ENCODE assay signal across 18 cellular contexts in genomic region chr9:88425538-88425950, GRCh38. TPM values are rescaled to one million over a fixed set of nuclear protein-coding genes. Genes with fewer than 3 reads are reported as not detected.
A peak's percentile ranks its signal among the peaks of the same experiment; 100 is the strongest.
DNase-seq lines count a peak whose midpoint lies in the region; TF ChIP-seq lines count a peak whose summit lies in the region.
"Had no signal": no experiment of that assay in that cellular context is flagged by ENCODE, and none has a peak within 500 bp of the region (broad histone marks: within the 10 kb centered on the region; RNA-seq: fewer than 3 reads in every experiment).

No MANE protein-coding gene starts in this region.

- H3K27me3 Mint-ChIP-seq in nephron progenitor cell (ENCODE audit: low read depth, poor library complexity) = no peaks in the 10 kb centered on the region
- H3K27me3 Mint-ChIP-seq: activated CD4-positive, alpha-beta memory T cell treated with anti-CD3 and anti-CD28 coated beads, Interleukin-2, amount 10 ng/mL, durations not matched to agents 7 days and 5 days; B cell; stimulated activated memory B cell treated with anti-CD40 and anti-IgM and Interleukin-4, amounts not matched to agents 10 μg/mL and 1 μg/mL and 100 μg/mL, for 72 hours had no signal

- DNase-seq in D341Med (ENCODE audit: low spot score) (peak; percentile 24), NB4 (ENCODE audit: low read depth) (peak; percentile 44), fibroblast of gingiva (ENCODE audit: low read depth) (peak; percentile 24), nephron progenitor cell (no peak), HPDE6-E6E7 (ENCODE audit: extremely low spot score) (no peak), BE2C (no peak), WERI-Rb-1 (no peak), OCI-M1 (lab: John Stamatoyannopoulos, UW) (no peak)
- DNase-seq: activated CD4-positive, alpha-beta memory T cell treated with anti-CD3 and anti-CD28 coated beads, Interleukin-2, amount 10 ng/mL, durations not matched to agents 7 days and 5 days; activated gamma-delta T cell; DMS79 treated with DMSO at 0.1 percent for 48 hours; GOT3; NCI-H1048; NCI-H2227 treated with DMSO at 0.1 percent for 48 hours; stimulated activated CD4-positive, alpha-beta T cell treated with anti-CD3 and anti-CD28 coated beads, Interleukin-4, amount 100 ng/mL, for 1 hour; T-helper 9 cell had no signal

- peaks cover 6% of the 10 kb centered on the region for H3K4me1 Mint-ChIP-seq in nephron progenitor cell
- H3K4me1 Mint-ChIP-seq: B cell; stimulated activated memory B cell treated with anti-CD40 and anti-IgM and Interleukin-4, amounts not matched to agents 10 μg/mL and 1 μg/mL and 100 μg/mL, for 72 hours had no signal

- peak overlapping the region; percentile 92 for H3K27ac Mint-ChIP-seq in nephron progenitor cell
- H3K27ac Mint-ChIP-seq: activated CD4-positive, alpha-beta memory T cell treated with anti-CD3 and anti-CD28 coated beads, Interleukin-2, amount 10 ng/mL, durations not matched to agents 7 days and 5 days; B cell; stimulated activated memory B cell treated with anti-CD40 and anti-IgM and Interleukin-4, amounts not matched to agents 10 μg/mL and 1 μg/mL and 100 μg/mL, for 72 hours had no signal

- H3K9me3 ChIP-seq in BE2C (no peaks in the 10 kb centered on the region), WERI-Rb-1 (ENCODE audit: severe bottlenecking) (no peaks in the 10 kb centered on the region)

- no peak overlapping the region for H3K4me3 ChIP-seq in NB4 (ENCODE audit: low read depth, low read length)
- no peak overlapping the region for H3K4me3 ChIP-seq in BE2C (ENCODE audit: low read depth, low read length)
- H3K4me3 ChIP-seq in WERI-Rb-1 (ENCODE audit: low read depth, low read length) = no peak overlapping the region

- H3K4me3 Mint-ChIP-seq in nephron progenitor cell = no peak overlapping the region
- H3K4me3 Mint-ChIP-seq: activated CD4-positive, alpha-beta memory T cell treated with anti-CD3 and anti-CD28 coated beads, Interleukin-2, amount 10 ng/mL, durations not matched to agents 7 days and 5 days; B cell; stimulated activated memory B cell treated with anti-CD40 and anti-IgM and Interleukin-4, amounts not matched to agents 10 μg/mL and 1 μg/mL and 100 μg/mL, for 72 hours had no signal

- H3K27ac ChIP-seq in WERI-Rb-1 = no peak overlapping the region

- H3K36me3 ChIP-seq in BE2C (no peaks in the 10 kb centered on the region), WERI-Rb-1 (peaks cover 52% of the 10 kb centered on the region)

- H3K36me3 Mint-ChIP-seq in nephron progenitor cell (ENCODE audit: low read depth) = peaks cover 37% of the 10 kb centered on the region

- TF ChIP-seq POLR2A in NB4 (IDR thresholded peaks at IDR 0.05; ENCODE audit: extremely low read depth, insufficient read length) = no peak

- TF ChIP-seq CTCF in NB4 (IDR thresholded peaks at IDR 0.05; ENCODE audit: low read depth, low read length) = no peak
- TF ChIP-seq CTCF in nephron progenitor cell (IDR thresholded peaks at IDR 0.05) = no peak
- no peak for TF ChIP-seq CTCF in BE2C (IDR thresholded peaks at IDR 0.05; ENCODE audit: low read depth, low read length)
- no peak for TF ChIP-seq CTCF in WERI-Rb-1 (IDR thresholded peaks at IDR 0.05; ENCODE audit: low read depth, low read length)

- H3K4me1 ChIP-seq in BE2C = no peaks in the 10 kb centered on the region

- H3K9me3 Mint-ChIP-seq in nephron progenitor cell = peaks cover 23% of the 10 kb centered on the region
- H3K9me3 Mint-ChIP-seq: stimulated activated memory B cell treated with anti-CD40 and anti-IgM and Interleukin-4, amounts not matched to agents 10 μg/mL and 1 μg/mL and 100 μg/mL, for 72 hours had no signal

- H3K27me3 ChIP-seq in BE2C (no peaks in the 10 kb centered on the region), WERI-Rb-1 (ENCODE audit: insufficient read depth, low read depth, severe bottlenecking) (no peaks in the 10 kb centered on the region)

RNA-seq across cellular contexts. Expression of gene SPIN1, which starts 37.3 kb away (rescaled TPM):
- polyA plus RNA-seq in BE2C (2012; ENCODE audit: insufficient read depth, insufficient read length, low read depth) = 33.3 TPM

Comparison
In these comparisons a context has a peak if more than half of its experiments do, and no peak if none do; other contexts are left out.
1. DNase-seq: peak in D341Med (single experiment), NB4 (single experiment) and fibroblast of gingiva (single experiment); none in nephron progenitor cell (single experiment), HPDE6-E6E7 (single experiment), BE2C (single experiment), WERI-Rb-1 (single experiment) and OCI-M1 (single experiment).